ENCODE assay signal across 17 cellular contexts in the genomic region with DNA sequence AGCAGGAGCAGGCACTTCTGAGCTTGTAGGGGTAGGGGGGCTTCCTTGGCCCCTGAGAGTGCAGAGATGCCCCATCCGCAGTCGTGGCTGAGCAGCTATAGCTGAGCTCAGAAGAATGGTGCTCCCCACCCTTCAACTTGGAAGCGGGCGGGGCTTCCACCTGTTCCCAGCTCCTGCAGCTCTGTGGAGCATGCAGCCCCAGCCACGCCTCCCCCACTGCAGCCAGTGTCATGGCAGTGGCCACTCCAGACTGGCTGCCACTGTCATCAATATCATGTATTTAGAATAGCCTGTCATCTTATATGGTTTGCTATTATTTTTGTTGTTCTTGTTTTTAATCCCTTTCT.
"Had no signal": no experiment of that assay in that cellular context is flagged by ENCODE, and none has a peak within 500 bp of the region (broad histone marks: within the 10 kb centered on the region; RNA-seq: fewer than 3 reads in every experiment).

No MANE protein-coding gene starts in this region.

- H3K36me3 ChIP-seq: esophagus muscularis mucosa, lower lobe of right lung, prostate gland, tibial artery, uterus, WERI-Rb-1 had no signal

- H3K4me1 ChIP-seq: esophagus muscularis mucosa, lower lobe of right lung, prostate gland, tibial artery, uterus had no signal

- H3K27ac ChIP-seq: coronary artery, esophagus muscularis mucosa, lower lobe of right lung, prostate gland, tibial artery, uterus, WERI-Rb-1 had no signal

- DNase-seq: activated CD4-positive, alpha-beta T cell treated with anti-CD3 and anti-CD28 coated beads for 1 hour; activated CD4-positive, alpha-beta T cell treated with anti-CD3 and anti-CD28 coated beads, Interleukin-2, amount 50 U/mL, for 1 hour; activated naive CD4-positive, alpha-beta T cell; activated naive CD8-positive, alpha-beta T cell treated with anti-CD3 and anti-CD28 coated beads, Interleukin-2, amount 10 ng/mL, durations not matched to agents 7 days and 5 days; activated T-cell treated with anti-CD3 and anti-CD28 coated beads, Interleukin-2, amount 50 U/mL, for 1 hour; amniotic stem cell; hippocampal formation; lower lobe of right lung; naive thymus-derived CD4-positive, alpha-beta T cell; stimulated activated CD4-positive, alpha-beta T cell treated with anti-CD3 and anti-CD28 coated beads, Interleukin-12 subunit alpha, Interleukin-12 subunit beta, amount 100 ng/mL, for 4 hours; stimulated activated CD4-positive, alpha-beta T cell treated with anti-CD3 and anti-CD28 coated beads, Interleukin-4, amount 100 ng/mL, for 4 hours; tibial artery; uterus had no signal

- H3K9me3 ChIP-seq: esophagus muscularis mucosa, lower lobe of right lung, prostate gland, tibial artery, uterus had no signal

- H3K27me3 ChIP-seq: esophagus muscularis mucosa, tibial artery, uterus had no signal

- H3K4me3 ChIP-seq: coronary artery, esophagus muscularis mucosa, lower lobe of right lung, prostate gland, tibial artery, uterus had no signal
